Comparison of ENCODE assay signal across 13 cellular contexts in the genomic region with DNA sequence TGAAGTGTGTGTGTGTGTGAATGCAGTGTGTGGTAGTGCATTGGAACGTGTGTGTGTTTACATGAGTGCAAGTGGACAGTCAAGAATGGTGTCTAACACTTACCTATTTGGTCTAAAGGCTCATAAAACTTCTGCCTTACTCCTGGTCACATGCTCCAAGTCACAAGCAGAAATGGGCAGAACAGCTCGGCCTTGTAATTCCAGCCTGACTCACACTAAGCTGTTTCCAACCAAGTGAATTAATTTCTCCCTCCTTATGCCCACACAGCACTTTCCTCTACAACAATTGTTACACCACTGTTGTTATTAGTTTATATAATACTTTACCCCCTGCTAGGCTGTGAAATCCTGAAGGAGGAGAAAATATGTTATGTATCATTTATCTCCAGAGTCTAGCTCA. TPM values are rescaled to one million over a fixed set of nuclear protein-coding genes. Genes with fewer than 3 reads are reported as not detected.
A peak's percentile ranks its signal among the peaks of the same experiment; 100 is the strongest.
DNase-seq lines count a peak whose midpoint lies in the region; ATAC-seq, FAIRE-seq and TF ChIP-seq lines count a peak whose summit lies in the region.
"Had no signal": no experiment of that assay in that cellular context is flagged by ENCODE, and none has a peak within 500 bp of the region (broad histone marks: within the 10 kb centered on the region; RNA-seq: fewer than 3 reads in every experiment).

No MANE protein-coding gene starts in this region.

- no peaks in the 10 kb centered on the region for H3K27me3 ChIP-seq in thoracic aorta (replicated peaks; ENCODE audit: insufficient read depth)

- peak overlapping the region; percentile 56 to 62 for H3K27ac ChIP-seq in thoracic aorta

- ATAC-seq in thoracic aorta (ENCODE audit: insufficient number of reproducible peaks, low FRiP score, low read depth) (peak; percentile 53), GM19455 (IDR thresholded peaks at IDR 0.05; ENCODE audit: unreplicated experiment) (no peak)

- no peaks in the 10 kb centered on the region for H3K9me3 ChIP-seq in thoracic aorta

- H3K36me3 ChIP-seq in thoracic aorta = no peaks in the 10 kb centered on the region

- peak; percentile 57 for FAIRE-seq in HTR-8/SVneo (lab: Jason Lieb, UNC)

- H3K4me3 ChIP-seq in astrocyte of the spinal cord (ENCODE audit: low read depth, low read length) = no peak overlapping the region
- no peak overlapping the region for H3K4me3 ChIP-seq in thoracic aorta

- DNase-seq in HTR-8/SVneo (ENCODE audit: insufficient read length, low spot score) = no peak
- DNase-seq in astrocyte of the spinal cord (ENCODE audit: low read depth, low spot score) = peak; percentile 76
- peak; percentile 54 for DNase-seq in islet precursor cell
- DNase-seq in thoracic aorta (ENCODE audit: low spot score) = no peak
- DNase-seq in LoVo (ENCODE audit: low spot score) = no peak
- no peak for DNase-seq in D341Med (ENCODE audit: low spot score)
- DNase-seq: activated CD4-positive, alpha-beta T cell treated with anti-CD3 and anti-CD28 coated beads for 4 hours; activated naive CD4-positive, alpha-beta T cell treated with anti-CD3 and anti-CD28 coated beads for 36 hours; DMS153; KG1; NCI-H2227 treated with DMSO at 0.1 percent for 48 hours; SHP77 had no signal

- in situ Hi-C loops in astrocyte of the spinal cord (cut with HindIII; ENCODE audit: low sequenced_read_pairs) = no loop called here

- TF ChIP-seq CTCF in astrocyte of the spinal cord (IDR thresholded peaks at IDR 0.05; ENCODE audit: low read depth, low read length) (no peak), thoracic aorta (IDR thresholded peaks at IDR 0.05) (no peak)

- peaks cover 19 to 64% of the 10 kb centered on the region in 2 donors for H3K4me1 ChIP-seq in thoracic aorta (ENCODE audit: control insufficient read depth in 1 of 2, low read depth in 2 of 2)

RNA-seq across cellular contexts. Expression of gene DDR2, which starts 43.8 kb away (rescaled TPM):
- total RNA-seq in thoracic aorta = 100 to 1,000 TPM; 133 to 144 TPM

Comparison
In these comparisons a context has a peak if more than half of its experiments do, and no peak if none do; other contexts are left out.
1. DNase-seq: peak in astrocyte of the spinal cord (single experiment) and islet precursor cell (single experiment); none in HTR-8/SVneo (single experiment), thoracic aorta (single experiment), LoVo (single experiment) and D341Med (single experiment).